ENCODE assay signal across 21 cellular contexts in genomic region chr1:30526652-30527345, GRCh38.
DNase-seq lines count a peak whose midpoint lies in the region; ATAC-seq, FAIRE-seq and TF ChIP-seq lines count a peak whose summit lies in the region.
"Had no signal": no experiment of that assay in that cellular context is flagged by ENCODE, and none has a peak within 500 bp of the region (broad histone marks: within the 10 kb centered on the region; RNA-seq: fewer than 3 reads in every experiment).

No MANE protein-coding gene starts in this region.

- intact Hi-C loops in heart left ventricle (cut with DNase I) = loop anchor here in 2 of 10 donors (5.0 to 10.0 kb wide), 2 partner anchors 119 to 178 kb away; no protein-coding TSS in a partner anchor
- intact Hi-C loops in left ventricle myocardium superior (cut with micrococcal nuclease) = no loop called here
- intact Hi-C loops in K562 (cut with micrococcal nuclease) = no loop called here
- intact Hi-C loops in upper lobe of right lung (cut with DNase I) = no loop called here

- no peak overlapping the region for H2AFZ ChIP-seq in K562 (ENCODE audit: low read depth, low read length)

- no peak for TF ChIP-seq RAD21 in K562 (CRISPR knock-in tag; conservative IDR thresholded peaks at IDR 0.05 in 1 of 2, IDR thresholded peaks at IDR 0.05 in 1 of 2)

- H3K27me3 ChIP-seq in heart left ventricle (peaks cover 0 to 12% (median 0%) of the 10 kb centered on the region in 9 donors), K562 (ENCODE audit: control insufficient read depth in 2 of 2, insufficient read depth in 2 of 2, low read length in 2 of 2) (peaks cover 0 to 31% of the 10 kb centered on the region in 2 experiments; a peak in 2 of 5 replicates), upper lobe of right lung (peaks cover 4% of the 10 kb centered on the region)

- POLR2A ChIA-PET in K562 (lab: Yijun Ruan, JAX) = interaction anchor here (0.6 to 2.1 kb wide), 3 partner anchors 11 to 171 kb away, joined by 3 to 8 read pairs (median 3); no protein-coding TSS in a partner anchor

- no peak overlapping the region; a peak in 1 of 4 replicates for H3K9ac ChIP-seq in K562 (ENCODE audit: insufficient read depth in 1 of 2, low read depth in 2 of 2, low read length in 2 of 2)

- H3K4me3 Mint-ChIP-seq in nephron progenitor cell = no peak overlapping the region
- H3K4me3 Mint-ChIP-seq: activated CD4-positive, alpha-beta T cell treated with anti-CD3 and anti-CD28 coated beads for 36 hours; activated naive CD4-positive, alpha-beta T cell treated with anti-CD3 and anti-CD28 coated beads for 36 hours; CD14-positive monocyte had no signal

- DNase-seq in heart left ventricle (no peak), left ventricle myocardium superior (no peak), K562 (ENCODE audit: extremely low read depth in 1 of 4, low spot score in 3 of 4) (no peak), nephron progenitor cell (no peak), upper lobe of right lung (peak; percentile 13), pons (ENCODE audit: low spot score) (no peak), GM19240 (ENCODE audit: insufficient read length, low spot score) (no peak)
- DNase-seq in activated CD4-positive, CD25-positive, alpha-beta regulatory T cell treated with anti-CD3 and anti-CD28 coated beads, Interleukin-2, amount 50 U/mL, for 72 hours = no peak
- DNase-seq: activated CD4-positive, alpha-beta T cell treated with anti-CD3 and anti-CD28 coated beads for 36 hours; activated naive CD4-positive, alpha-beta T cell treated with anti-CD3 and anti-CD28 coated beads for 36 hours; effector CD8-positive, alpha-beta T cell; esophagus squamous epithelium; mucosa of descending colon; NCI-H1105; NCI-H2107; nucleus accumbens; sigmoid colon; stimulated activated naive CD4-positive, alpha-beta T cell had no signal

- 40 to 44% (median 42%) methylated on average over 5 to 6 of the region's 6 CpGs for WGBS in heart left ventricle, 4 donors
- WGBS in K562 (ENCODE audit: insufficient coverage, low coverage, missing lambda C conversion rate) = 18% methylated on average over 6 of the region's 6 CpGs

- no peaks in the 10 kb centered on the region for H3K9me1 ChIP-seq in K562 (ENCODE audit: control insufficient read depth, insufficient read depth, low read length)

- H4K20me1 ChIP-seq in K562 (replicated peaks; ENCODE audit: control insufficient read depth, insufficient read depth, low read length) = peaks cover 4% of the 10 kb centered on the region; the same call in 1 of the 2 replicates

- H3K27ac Mint-ChIP-seq in nephron progenitor cell = peak overlapping the region; percentile 45
- H3K27ac Mint-ChIP-seq: activated CD4-positive, alpha-beta T cell treated with anti-CD3 and anti-CD28 coated beads for 36 hours; activated naive CD4-positive, alpha-beta T cell treated with anti-CD3 and anti-CD28 coated beads for 36 hours; CD14-positive monocyte had no signal

- CTCF ChIA-PET in K562 (lab: Yijun Ruan, JAX; ENCODE audit: low intra/inter-chr PET ratio) = no interaction called here

- H3K36me3 Mint-ChIP-seq in nephron progenitor cell (ENCODE audit: low read depth) = no peaks in the 10 kb centered on the region
- H3K36me3 Mint-ChIP-seq: CD14-positive monocyte had no signal

- H3K27ac ChIP-seq in heart left ventricle = peak overlapping the region; percentile 51 to 98 (median 83)
- H3K27ac ChIP-seq in K562 (ENCODE audit: extremely low read depth, low read depth, low read length) = no peak overlapping the region
- no peak overlapping the region for H3K27ac ChIP-seq in upper lobe of right lung
- H3K27ac ChIP-seq: esophagus squamous epithelium, RWPE1, sigmoid colon, thoracic aorta had no signal

- H3K27me3 Mint-ChIP-seq in nephron progenitor cell (ENCODE audit: low read depth, poor library complexity) = peaks cover 10% of the 10 kb centered on the region

- TF ChIP-seq POLR2A in heart left ventricle (IDR thresholded peaks at IDR 0.05) = no peak
- TF ChIP-seq POLR2A in K562 (conservative IDR thresholded peaks at IDR 0.05) = no peak

- TF ChIP-seq CTCF in heart left ventricle (IDR thresholded peaks at IDR 0.05) (no peak), K562 (IDR thresholded peaks at IDR 0.05 in 2 of 3, conservative IDR thresholded peaks at IDR 0.05 in 1 of 3; ENCODE audit: insufficient read depth in 2 of 3, low read depth in 1 of 3, low read length in 3 of 3) (no peak), nephron progenitor cell (IDR thresholded peaks at IDR 0.05) (no peak), upper lobe of right lung (IDR thresholded peaks at IDR 0.05) (no peak)

- H3K9me3 Mint-ChIP-seq in nephron progenitor cell = peaks cover 10% of the 10 kb centered on the region
- H3K9me3 Mint-ChIP-seq: activated naive CD4-positive, alpha-beta T cell treated with anti-CD3 and anti-CD28 coated beads for 36 hours; CD14-positive monocyte had no signal

- no peak for ATAC-seq in heart left ventricle
- ATAC-seq in left ventricle myocardium superior = no peak
- no peak for ATAC-seq in K562
- ATAC-seq in upper lobe of right lung = no peak
- ATAC-seq: activated CD4-positive, alpha-beta T cell treated with anti-CD3 and anti-CD28 coated beads for 36 hours; mucosa of descending colon had no signal

- peaks cover 45% of the 10 kb centered on the region for H3K4me1 Mint-ChIP-seq in nephron progenitor cell
- H3K4me1 Mint-ChIP-seq: activated CD4-positive, alpha-beta T cell treated with anti-CD3 and anti-CD28 coated beads for 36 hours; CD14-positive monocyte had no signal

- in situ Hi-C loops in K562 (cut with MboI) = no loop called here

- BruUV-seq in K562 (replicated peaks; lab: Mats Ljungman, UMichigan) = no TSS peak

- H3K9me3 ChIP-seq in heart left ventricle (peaks cover 0 to 2% (median 0%) of the 10 kb centered on the region in 12 donors), K562 (replicated peaks; ENCODE audit: control insufficient read depth, insufficient read depth, low read depth, low read length) (no peaks in the 10 kb centered on the region), upper lobe of right lung (no peaks in the 10 kb centered on the region)
- H3K9me3 ChIP-seq: esophagus squamous epithelium, mucosa of descending colon, thoracic aorta had no signal

- no peak for TF ChIP-seq EP300 in K562 (IDR thresholded peaks at IDR 0.05; ENCODE audit: low read length)

- H3K36me3 ChIP-seq in heart left ventricle (no peaks in the 10 kb centered on the region), K562 (ENCODE audit: control insufficient read depth, insufficient read depth, low read length) (no peaks in the 10 kb centered on the region), upper lobe of right lung (no peaks in the 10 kb centered on the region)
- H3K36me3 ChIP-seq: esophagus squamous epithelium, sigmoid colon, thoracic aorta had no signal

- no peak for FAIRE-seq in K562 (lab: Jason Lieb, UNC)

- H3K4me3 ChIP-seq in heart left ventricle (no peak overlapping the region), K562 (no peak overlapping the region), upper lobe of right lung (no peak overlapping the region)
- H3K4me3 ChIP-seq: esophagus squamous epithelium, mucosa of descending colon, sigmoid colon, thoracic aorta had no signal

- H3K4me2 ChIP-seq in K562 (ENCODE audit: insufficient read depth, low read length) = no peak overlapping the region

- H3K4me1 ChIP-seq in heart left ventricle (peaks cover 0 to 55% (median 26%) of the 10 kb centered on the region in 12 donors), K562 (replicated peaks in 1 of 2; ENCODE audit: control insufficient read depth in 2 of 2, insufficient read depth in 2 of 2, low read length in 2 of 2) (peaks cover 0 to 6% of the 10 kb centered on the region in 2 experiments; a peak in 2 of 5 replicates), upper lobe of right lung (peaks cover 5% of the 10 kb centered on the region)

- no peaks in the 10 kb centered on the region for H3K79me2 ChIP-seq in K562 (ENCODE audit: control insufficient read depth, insufficient read depth, low read length)

TF ChIP-seq in K562, 482 proteins besides CTCF, POLR2A, EP300 and RAD21:
- TF ChIP-seq RBM25 (IDR thresholded peaks at IDR 0.05; ENCODE audit: low read depth, low read length, severe bottlenecking) (peak; percentile 85), TAF7 (tag; IDR thresholded peaks at IDR 0.05) (no peak), ZBTB8A (IDR thresholded peaks at IDR 0.05; ENCODE audit: partially characterized antibody) (no peak), SMARCA5 (IDR thresholded peaks at IDR 0.05) (peak; percentile 57; the same call in 1 of the 2 replicates), KDM1A (IDR thresholded peaks at IDR 0.05) (peak; percentile 37 to 62; a peak in 3 of 4 replicates), CAMTA2 (CRISPR knock-in tag; conservative IDR thresholded peaks at IDR 0.05) (no peak), RCOR1 (IDR thresholded peaks at IDR 0.05; ENCODE audit: borderline replicate concordance in 1 of 2, low read depth in 2 of 2, low read length in 2 of 2) (peak in 1 of 2 experiments; percentile 42; a peak in 1 of 4 replicates), BCOR (IDR thresholded peaks at IDR 0.05) (peak; percentile 82), SRSF1 (IDR thresholded peaks at IDR 0.05; ENCODE audit: low read depth, low read length) (no peak), ZBTB9 (CRISPR knock-in tag; IDR thresholded peaks at IDR 0.05) (no peak), ZFP36 (IDR thresholded peaks at IDR 0.05; ENCODE audit: low read depth, low read length, partially characterized antibody) (peak; percentile 85)

Comparison
In these comparisons a context has a peak if more than half of its experiments do, and no peak if none do; other contexts are left out.
1. H3K27ac ChIP-seq: peak in heart left ventricle (12 of 12); none in K562 (single experiment) and upper lobe of right lung (single experiment).